Comparison of ENCODE assay signal across 39 cellular contexts in the genomic region with DNA sequence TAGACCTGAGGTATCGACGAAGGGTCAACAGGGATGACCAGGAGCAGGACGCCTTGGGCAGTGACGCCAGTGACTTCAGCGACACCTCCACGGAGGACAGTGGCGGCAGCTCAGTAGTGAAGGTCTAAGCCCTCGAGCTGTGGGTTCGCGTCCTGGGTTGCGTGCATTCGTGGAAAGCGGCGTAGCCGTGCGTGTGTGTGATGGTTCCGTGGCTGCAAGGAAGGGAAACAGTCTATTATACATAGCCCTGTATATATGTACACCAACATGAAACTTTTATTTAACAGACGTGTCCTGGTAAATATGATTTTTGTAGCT. TPM values are rescaled to one million over a fixed set of nuclear protein-coding genes. Genes with fewer than 3 reads are reported as not detected.
"Had no signal": no experiment of that assay in that cellular context is flagged by ENCODE, and none has a peak within 500 bp of the region (broad histone marks: within the 10 kb centered on the region; RNA-seq: fewer than 3 reads in every experiment).

No MANE protein-coding gene starts in this region.

- H3K27me3 Mint-ChIP-seq: activated T-helper 17 cell treated with anti-CD3 and anti-CD28 coated beads, Interleukin-2, amount 50 U/mL, for 72 hours had no signal

- H3K4me3 Mint-ChIP-seq: activated B cell treated with CpG ODN at 0.5 μM for 24 hours; activated CD4-positive, alpha-beta memory T cell treated with anti-CD3 and anti-CD28 coated beads for 36 hours; activated CD4-positive, alpha-beta T cell treated with anti-CD3 and anti-CD28 coated beads, Interleukin-2, amount 10 ng/mL, durations not matched to agents 24 days and 14 days; activated CD8-positive, alpha-beta T cell treated with anti-CD3 and anti-CD28 coated beads for 36 hours; activated naive CD4-positive, alpha-beta T cell treated with anti-CD3 and anti-CD28 coated beads, Interleukin-2, amount 10 ng/mL, durations not matched to agents 7 days and 5 days; activated naive CD4-positive, alpha-beta T cell treated with anti-CD3 and anti-CD28 coated beads, Interleukin-2, amount 50 U/mL, for 24 hours; activated naive CD8-positive, alpha-beta T cell; activated naive CD8-positive, alpha-beta T cell treated with anti-CD3 and anti-CD28 coated beads, Interleukin-2, amount 10 ng/mL, durations not matched to agents 7 days and 5 days; activated naive CD8-positive, alpha-beta T cell treated with anti-CD3 and anti-CD28 coated beads, Interleukin-2, amount 50 U/mL, for 24 hours; activated T-cell treated with anti-CD3 and anti-CD28 coated beads, Interleukin-2, amount 50 U/mL, for 4 hours; activated T-cell treated with anti-CD3 and anti-CD28 coated beads, Interleukin-2, amount 50 U/mL, for 72 hours; activated T-helper 1 cell treated with anti-CD3 and anti-CD28 coated beads, Interleukin-12 subunit alpha, Interleukin-12 subunit beta, Interleukin-2, Interleukin-4 antibody, amounts not matched to agents 30 ng/mL and 10 ng/mL and 1 ng/mL, durations not matched to agents 14 hours and 24 hours and 36 hours; activated T-helper 17 cell treated with anti-CD3 and anti-CD28 coated beads, Interleukin-2, amount 50 U/mL, for 72 hours; brain; central memory CD8-positive, alpha-beta T cell; T-helper 1 cell treated with Interleukin-12 subunit alpha and Interleukin-12 subunit beta and Interleukin-4 antibody, amounts not matched to agents 30 μg/mL and 1 μg/mL, for 36 hours; T-helper 2 cell treated with Interferon-gamma antibody and Interleukin-4, amounts not matched to agents 5 μg/mL and 100 μg/mL, for 36 hours had no signal

- H3K27me3 ChIP-seq: ascending aorta, cardiac muscle cell had no signal

- H3K4me1 ChIP-seq: ascending aorta had no signal

- DNase-seq: activated B cell treated with CpG ODN at 0.5 μM for 24 hours; activated CD4-positive, alpha-beta memory T cell treated with anti-CD3 and anti-CD28 coated beads for 36 hours; activated CD4-positive, alpha-beta T cell treated with anti-CD3 and anti-CD28 coated beads for 4 hours; activated CD4-positive, alpha-beta T cell treated with anti-CD3 and anti-CD28 coated beads, Interleukin-2, amount 10 ng/mL, durations not matched to agents 24 days and 14 days; activated CD4-positive, alpha-beta T cell treated with anti-CD3 and anti-CD28 coated beads, Interleukin-2, amount 50 U/mL, for 1 hour; activated CD4-positive, alpha-beta T cell treated with anti-CD3 and anti-CD28 coated beads, Interleukin-2, amount 50 U/mL, for 4 hours; activated CD4-positive, CD25-positive, alpha-beta regulatory T cell treated with anti-CD3 and anti-CD28 coated beads, Interleukin-2, amount 50 U/mL, for 72 hours; activated CD8-positive, alpha-beta memory T cell treated with anti-CD3 and anti-CD28 coated beads, Interleukin-2, amount 50 U/mL, for 4 hours; activated CD8-positive, alpha-beta T cell treated with anti-CD3 and anti-CD28 coated beads for 36 hours; activated effector memory CD4-positive, alpha-beta T cell treated with anti-CD3 and anti-CD28 coated beads, Interleukin-2, amount 50 U/mL, for 16 hours; activated naive CD4-positive, alpha-beta T cell treated with Interleukin-2 at 50 U/mL for 16 hours; activated naive CD8-positive, alpha-beta T cell treated with anti-CD3 and anti-CD28 coated beads, Interleukin-2, amount 10 ng/mL, durations not matched to agents 7 days and 5 days; activated naive CD8-positive, alpha-beta T cell treated with anti-CD3 and anti-CD28 coated beads, Interleukin-2, amount 50 U/mL, for 24 hours; activated T-cell treated with anti-CD3 and anti-CD28 coated beads for 4 hours; activated T-cell treated with anti-CD3 and anti-CD28 coated beads, Interleukin-2, amount 50 U/mL, for 1 hour; activated T-cell treated with anti-CD3 and anti-CD28 coated beads, Interleukin-2, amount 50 U/mL, for 4 hours; activated T-cell treated with anti-CD3 and anti-CD28 coated beads, Interleukin-2, amount 50 U/mL, for 72 hours; amygdala; anterior cingulate cortex; caudate nucleus; SW 1271; T-helper 1 cell; T-helper 2 cell; T-helper 9 cell had no signal

- H3K9me3 Mint-ChIP-seq: activated B cell treated with CpG ODN at 0.5 μM for 24 hours; activated CD4-positive, alpha-beta memory T cell treated with anti-CD3 and anti-CD28 coated beads for 36 hours; activated CD4-positive, alpha-beta T cell treated with anti-CD3 and anti-CD28 coated beads, Interleukin-2, amount 10 ng/mL, durations not matched to agents 24 days and 14 days; activated CD8-positive, alpha-beta T cell treated with anti-CD3 and anti-CD28 coated beads for 36 hours; activated naive CD4-positive, alpha-beta T cell treated with anti-CD3 and anti-CD28 coated beads, Interleukin-2, amount 10 ng/mL, durations not matched to agents 7 days and 5 days; activated naive CD4-positive, alpha-beta T cell treated with anti-CD3 and anti-CD28 coated beads, Interleukin-2, amount 50 U/mL, for 24 hours; activated naive CD8-positive, alpha-beta T cell treated with anti-CD3 and anti-CD28 coated beads, Interleukin-2, amount 10 ng/mL, durations not matched to agents 7 days and 5 days; activated naive CD8-positive, alpha-beta T cell treated with anti-CD3 and anti-CD28 coated beads, Interleukin-2, amount 50 U/mL, for 24 hours; activated T-cell treated with anti-CD3 and anti-CD28 coated beads, Interleukin-2, amount 50 U/mL, for 4 hours; activated T-cell treated with anti-CD3 and anti-CD28 coated beads, Interleukin-2, amount 50 U/mL, for 72 hours; activated T-helper 1 cell treated with anti-CD3 and anti-CD28 coated beads, Interleukin-12 subunit alpha, Interleukin-12 subunit beta, Interleukin-2, Interleukin-4 antibody, amounts not matched to agents 30 ng/mL and 10 ng/mL and 1 ng/mL, durations not matched to agents 14 hours and 24 hours and 36 hours; activated T-helper 17 cell treated with anti-CD3 and anti-CD28 coated beads, Interleukin-2, amount 50 U/mL, for 72 hours; brain; central memory CD8-positive, alpha-beta T cell; T-helper 1 cell treated with Interleukin-12 subunit alpha and Interleukin-12 subunit beta and Interleukin-4 antibody, amounts not matched to agents 30 μg/mL and 1 μg/mL, for 36 hours; T-helper 2 cell treated with Interferon-gamma antibody and Interleukin-4, amounts not matched to agents 5 μg/mL and 100 μg/mL, for 36 hours had no signal

- H3K9me3 ChIP-seq: ascending aorta had no signal

- H3K27ac ChIP-seq: ascending aorta, cardiac muscle cell, VCaP had no signal

- ATAC-seq: activated CD8-positive, alpha-beta T cell treated with anti-CD3 and anti-CD28 coated beads for 36 hours; activated naive CD8-positive, alpha-beta T cell treated with anti-CD3 and anti-CD28 coated beads, Interleukin-2, amount 50 U/mL, for 24 hours; activated T-cell treated with anti-CD3 and anti-CD28 coated beads, Interleukin-2, amount 50 U/mL, for 4 hours; activated T-cell treated with anti-CD3 and anti-CD28 coated beads, Interleukin-2, amount 50 U/mL, for 72 hours; activated T-helper 17 cell treated with anti-CD3 and anti-CD28 coated beads, Interleukin-2, amount 50 U/mL, for 72 hours had no signal

- H3K36me3 Mint-ChIP-seq: activated CD4-positive, alpha-beta memory T cell treated with anti-CD3 and anti-CD28 coated beads for 36 hours; activated naive CD4-positive, alpha-beta T cell treated with anti-CD3 and anti-CD28 coated beads, Interleukin-2, amount 10 ng/mL, durations not matched to agents 7 days and 5 days; activated naive CD4-positive, alpha-beta T cell treated with anti-CD3 and anti-CD28 coated beads, Interleukin-2, amount 50 U/mL, for 24 hours; activated naive CD8-positive, alpha-beta T cell; activated naive CD8-positive, alpha-beta T cell treated with anti-CD3 and anti-CD28 coated beads, Interleukin-2, amount 10 ng/mL, durations not matched to agents 7 days and 5 days had no signal

- H3K4me1 Mint-ChIP-seq: activated B cell treated with CpG ODN at 0.5 μM for 24 hours; activated CD4-positive, alpha-beta T cell treated with anti-CD3 and anti-CD28 coated beads, Interleukin-2, amount 10 ng/mL, durations not matched to agents 24 days and 14 days; activated naive CD4-positive, alpha-beta T cell treated with anti-CD3 and anti-CD28 coated beads, Interleukin-2, amount 10 ng/mL, durations not matched to agents 7 days and 5 days; activated naive CD4-positive, alpha-beta T cell treated with anti-CD3 and anti-CD28 coated beads, Interleukin-2, amount 50 U/mL, for 24 hours; activated naive CD8-positive, alpha-beta T cell treated with anti-CD3 and anti-CD28 coated beads, Interleukin-2, amount 10 ng/mL, durations not matched to agents 7 days and 5 days; activated naive CD8-positive, alpha-beta T cell treated with anti-CD3 and anti-CD28 coated beads, Interleukin-2, amount 50 U/mL, for 24 hours; activated T-helper 17 cell treated with anti-CD3 and anti-CD28 coated beads, Interleukin-2, amount 50 U/mL, for 72 hours; brain; central memory CD8-positive, alpha-beta T cell had no signal

- H3K4me3 ChIP-seq: ascending aorta, cardiac muscle cell had no signal

- H3K27ac Mint-ChIP-seq: activated B cell treated with CpG ODN at 0.5 μM for 24 hours; activated CD4-positive, alpha-beta memory T cell treated with anti-CD3 and anti-CD28 coated beads for 36 hours; activated CD4-positive, alpha-beta T cell treated with anti-CD3 and anti-CD28 coated beads, Interleukin-2, amount 10 ng/mL, durations not matched to agents 24 days and 14 days; activated CD8-positive, alpha-beta T cell treated with anti-CD3 and anti-CD28 coated beads for 36 hours; activated naive CD4-positive, alpha-beta T cell treated with anti-CD3 and anti-CD28 coated beads, Interleukin-2, amount 10 ng/mL, durations not matched to agents 7 days and 5 days; activated naive CD4-positive, alpha-beta T cell treated with anti-CD3 and anti-CD28 coated beads, Interleukin-2, amount 50 U/mL, for 24 hours; activated naive CD8-positive, alpha-beta T cell; activated naive CD8-positive, alpha-beta T cell treated with anti-CD3 and anti-CD28 coated beads, Interleukin-2, amount 10 ng/mL, durations not matched to agents 7 days and 5 days; activated naive CD8-positive, alpha-beta T cell treated with anti-CD3 and anti-CD28 coated beads, Interleukin-2, amount 50 U/mL, for 24 hours; activated T-cell treated with anti-CD3 and anti-CD28 coated beads, Interleukin-2, amount 50 U/mL, for 72 hours; activated T-helper 1 cell treated with anti-CD3 and anti-CD28 coated beads, Interleukin-12 subunit alpha, Interleukin-12 subunit beta, Interleukin-2, Interleukin-4 antibody, amounts not matched to agents 30 ng/mL and 10 ng/mL and 1 ng/mL, durations not matched to agents 14 hours and 24 hours and 36 hours; activated T-helper 17 cell treated with anti-CD3 and anti-CD28 coated beads, Interleukin-2, amount 50 U/mL, for 72 hours; brain; T-helper 1 cell treated with Interleukin-12 subunit alpha and Interleukin-12 subunit beta and Interleukin-4 antibody, amounts not matched to agents 30 μg/mL and 1 μg/mL, for 36 hours; T-helper 2 cell treated with Interferon-gamma antibody and Interleukin-4, amounts not matched to agents 5 μg/mL and 100 μg/mL, for 36 hours had no signal

RNA-seq across cellular contexts. Expression of a gene that starts 33.3 kb away (rescaled TPM):
- total RNA-seq: activated B cell treated with CpG ODN at 0.5 μM for 24 hours; activated CD4-positive, alpha-beta memory T cell treated with anti-CD3 and anti-CD28 coated beads for 36 hours; activated CD4-positive, alpha-beta T cell treated with anti-CD3 and anti-CD28 coated beads, Interleukin-2, amount 10 ng/mL, durations not matched to agents 24 days and 14 days; activated CD8-positive, alpha-beta memory T cell treated with anti-CD3 and anti-CD28 coated beads for 36 hours; activated CD8-positive, alpha-beta T cell treated with anti-CD3 and anti-CD28 coated beads for 36 hours; activated naive CD8-positive, alpha-beta T cell treated with anti-CD3 and anti-CD28 coated beads, Interleukin-2, amount 10 ng/mL, durations not matched to agents 7 days and 5 days; activated T-cell treated with anti-CD3 and anti-CD28 coated beads, Interleukin-2, amount 50 U/mL, for 4 hours; activated T-cell treated with anti-CD3 and anti-CD28 coated beads, Interleukin-2, amount 50 U/mL, for 72 hours; activated T-helper 1 cell treated with anti-CD3 and anti-CD28 coated beads, Interleukin-12 subunit alpha, Interleukin-12 subunit beta, Interleukin-2, Interleukin-4 antibody, amounts not matched to agents 30 ng/mL and 10 ng/mL and 1 ng/mL, durations not matched to agents 14 hours and 24 hours and 36 hours; activated T-helper 17 cell treated with anti-CD3 and anti-CD28 coated beads, Interleukin-2, amount 50 U/mL, for 72 hours; ascending aorta; bronchial epithelial cell; cardiac muscle cell had no signal
- polyA plus RNA-seq: adipose tissue had no signal

RNA-seq across cellular contexts. Expression of a gene that starts 58.0 kb away (rescaled TPM):
- total RNA-seq: activated B cell treated with CpG ODN at 0.5 μM for 24 hours; activated CD4-positive, alpha-beta memory T cell treated with anti-CD3 and anti-CD28 coated beads for 36 hours; activated CD4-positive, alpha-beta T cell treated with anti-CD3 and anti-CD28 coated beads, Interleukin-2, amount 10 ng/mL, durations not matched to agents 24 days and 14 days; activated CD8-positive, alpha-beta memory T cell treated with anti-CD3 and anti-CD28 coated beads for 36 hours; activated CD8-positive, alpha-beta T cell treated with anti-CD3 and anti-CD28 coated beads for 36 hours; activated naive CD8-positive, alpha-beta T cell treated with anti-CD3 and anti-CD28 coated beads, Interleukin-2, amount 10 ng/mL, durations not matched to agents 7 days and 5 days; activated T-cell treated with anti-CD3 and anti-CD28 coated beads, Interleukin-2, amount 50 U/mL, for 4 hours; activated T-cell treated with anti-CD3 and anti-CD28 coated beads, Interleukin-2, amount 50 U/mL, for 72 hours; activated T-helper 1 cell treated with anti-CD3 and anti-CD28 coated beads, Interleukin-12 subunit alpha, Interleukin-12 subunit beta, Interleukin-2, Interleukin-4 antibody, amounts not matched to agents 30 ng/mL and 10 ng/mL and 1 ng/mL, durations not matched to agents 14 hours and 24 hours and 36 hours; activated T-helper 17 cell treated with anti-CD3 and anti-CD28 coated beads, Interleukin-2, amount 50 U/mL, for 72 hours; ascending aorta; bronchial epithelial cell; cardiac muscle cell had no signal
- polyA plus RNA-seq: adipose tissue, cardiac muscle cell had no signal
